In genomic region chr20:18388860-18389259, GRCh38 we compare ENCODE assay signal across 1 cellular context.
TF ChIP-seq lines count a peak whose summit lies in the region.

No MANE protein-coding gene starts in this region.

TF ChIP-seq in HepG2, 621 proteins besides CTCF, POLR2A, EP300 and RAD21 (continued from another document and continues in another):
- TF ChIP-seq PRDM10 (CRISPR knock-in tag; IDR thresholded peaks at IDR 0.05; ENCODE audit: low read depth): peak; percentile 70; the same call in 1 of the 2 replicates
- 0 out of 2 replicates have a peak, but pooled peaks have one; percentile 1 for TF ChIP-seq CREB3 (CRISPR knock-in tag; IDR thresholded peaks at IDR 0.05)
- peak; percentile 89 for TF ChIP-seq ARID5B (CRISPR knock-in tag; IDR thresholded peaks at IDR 0.05)
- TF ChIP-seq RXRB (CRISPR knock-in tag; IDR thresholded peaks at IDR 0.05; ENCODE audit: borderline replicate concordance): peak; percentile 76
- TF ChIP-seq ZMYM4 (CRISPR knock-in tag; IDR thresholded peaks at IDR 0.05): no peak
- TF ChIP-seq GATAD2A (CRISPR knock-in tag; IDR thresholded peaks at IDR 0.05): peak; percentile 85
- TF ChIP-seq JUN (CRISPR knock-in tag; IDR thresholded peaks at IDR 0.05): peak; percentile 94
- no peak for TF ChIP-seq ZNF292 (CRISPR knock-in tag; IDR thresholded peaks at IDR 0.05; ENCODE audit: borderline replicate concordance, low read depth)
- peak; percentile 77 for TF ChIP-seq RARA (CRISPR knock-in tag; IDR thresholded peaks at IDR 0.05)
- TF ChIP-seq THRA (CRISPR knock-in tag; IDR thresholded peaks at IDR 0.05; ENCODE audit: borderline replicate concordance): peak; percentile 77
- 0 out of 2 replicates have a peak, but pooled peaks have one; percentile 13 for TF ChIP-seq HOXA3 (CRISPR knock-in tag; IDR thresholded peaks at IDR 0.05)
- no peak for TF ChIP-seq PHF21A (CRISPR knock-in tag; IDR thresholded peaks at IDR 0.05)
- no peak for TF ChIP-seq ONECUT2 (CRISPR knock-in tag; IDR thresholded peaks at IDR 0.05)
- TF ChIP-seq DNMT3B (CRISPR knock-in tag; conservative IDR thresholded peaks at IDR 0.05): 0 out of 2 replicates have a peak, but pooled peaks have one; percentile 24
- peak; percentile 56; the same call in 1 of the 2 replicates for TF ChIP-seq IRF2 (CRISPR knock-in tag; IDR thresholded peaks at IDR 0.05)
- no peak for TF ChIP-seq ZNF12 (CRISPR knock-in tag; IDR thresholded peaks at IDR 0.05)
- peak; percentile 54; the same call in 1 of the 2 replicates for TF ChIP-seq SOX5 (CRISPR knock-in tag; IDR thresholded peaks at IDR 0.05; ENCODE audit: borderline replicate concordance)
- no peak for TF ChIP-seq SALL2 (CRISPR knock-in tag; IDR thresholded peaks at IDR 0.05)
- no peak for TF ChIP-seq ZNF781 (CRISPR knock-in tag; IDR thresholded peaks at IDR 0.05; ENCODE audit: borderline replicate concordance, not compliant biosample characterization)
- TF ChIP-seq CEBPG (CRISPR knock-in tag; IDR thresholded peaks at IDR 0.05): 0 out of 2 replicates have a peak, but pooled peaks have one; percentile 11
- peak; percentile 92 for TF ChIP-seq FOSL1 (CRISPR knock-in tag; IDR thresholded peaks at IDR 0.05; ENCODE audit: borderline replicate concordance)
- no peak for TF ChIP-seq ZNF605 (CRISPR knock-in tag; IDR thresholded peaks at IDR 0.05)
- TF ChIP-seq ATF3 (CRISPR knock-in tag; IDR thresholded peaks at IDR 0.05): peak; percentile 90
- peak; percentile 81 for TF ChIP-seq BCL6 (CRISPR knock-in tag; IDR thresholded peaks at IDR 0.05)
- peak; percentile 41; the same call in 1 of the 2 replicates for TF ChIP-seq KDM6A (CRISPR knock-in tag; IDR thresholded peaks at IDR 0.05; ENCODE audit: low read depth)
- no peak for TF ChIP-seq ZFP36L2 (CRISPR knock-in tag; IDR thresholded peaks at IDR 0.05)
- no peak for TF ChIP-seq ZNF431 (CRISPR knock-in tag; IDR thresholded peaks at IDR 0.05; ENCODE audit: borderline replicate concordance, low read depth)
- TF ChIP-seq HMGXB4 (CRISPR knock-in tag; IDR thresholded peaks at IDR 0.05; ENCODE audit: borderline replicate concordance in 1 of 2, low read depth in 1 of 2): peak in 1 of 2 experiments; percentile 34; a peak in 1 of 4 replicates
- no peak for TF ChIP-seq ZNF879 (CRISPR knock-in tag; IDR thresholded peaks at IDR 0.05)
- TF ChIP-seq NR2F6 (IDR thresholded peaks at IDR 0.05): peak; percentile 73; the same call in 1 of the 2 replicates
- TF ChIP-seq NR2F6 (CRISPR knock-in tag; IDR thresholded peaks at IDR 0.05): peak; percentile 79
- TF ChIP-seq ZHX2 (IDR thresholded peaks at IDR 0.05; ENCODE audit: low read depth): no peak
- TF ChIP-seq ZHX2 (CRISPR knock-in tag; IDR thresholded peaks at IDR 0.05; ENCODE audit: borderline replicate concordance): 0 out of 2 replicates have a peak, but pooled peaks have one; percentile 46
- peak; percentile 43; the same call in 1 of the 2 replicates for TF ChIP-seq NR2F2 (IDR thresholded peaks at IDR 0.05; ENCODE audit: borderline replicate concordance, low read depth)
- TF ChIP-seq HDAC2 (CRISPR knock-in tag; IDR thresholded peaks at IDR 0.05): peak; percentile 34; the same call in 1 of the 2 replicates
- TF ChIP-seq KAT8 (CRISPR knock-in tag; IDR thresholded peaks at IDR 0.05): peak; percentile 38; the same call in 1 of the 2 replicates
- TF ChIP-seq TCF7 (IDR thresholded peaks at IDR 0.05; ENCODE audit: low read depth): peak; percentile 83
- no peak for TF ChIP-seq SOX6 (IDR thresholded peaks at IDR 0.05)
- peak; percentile 60 for TF ChIP-seq SOX6 (CRISPR knock-in tag; IDR thresholded peaks at IDR 0.05)
- no peak for TF ChIP-seq GMEB1 (CRISPR knock-in tag; IDR thresholded peaks at IDR 0.05; ENCODE audit: borderline replicate concordance)
- peak; percentile 69 for TF ChIP-seq HNF4A (CRISPR knock-in tag; IDR thresholded peaks at IDR 0.05)
- peak; percentile 30 for TF ChIP-seq ASH2L (IDR thresholded peaks at IDR 0.05; ENCODE audit: insufficient read length, low read depth, low read length)
- no peak for TF ChIP-seq HMG20B (CRISPR knock-in tag; conservative IDR thresholded peaks at IDR 0.05)
- TF ChIP-seq XRCC5 (optimal IDR thresholded peaks at IDR 0.05; ENCODE audit: low read length): peak; percentile 29
- TF ChIP-seq SAP130 (CRISPR knock-in tag; IDR thresholded peaks at IDR 0.05; ENCODE audit: low read depth): peak; percentile 41; the same call in 1 of the 2 replicates
